In the genomic region with DNA sequence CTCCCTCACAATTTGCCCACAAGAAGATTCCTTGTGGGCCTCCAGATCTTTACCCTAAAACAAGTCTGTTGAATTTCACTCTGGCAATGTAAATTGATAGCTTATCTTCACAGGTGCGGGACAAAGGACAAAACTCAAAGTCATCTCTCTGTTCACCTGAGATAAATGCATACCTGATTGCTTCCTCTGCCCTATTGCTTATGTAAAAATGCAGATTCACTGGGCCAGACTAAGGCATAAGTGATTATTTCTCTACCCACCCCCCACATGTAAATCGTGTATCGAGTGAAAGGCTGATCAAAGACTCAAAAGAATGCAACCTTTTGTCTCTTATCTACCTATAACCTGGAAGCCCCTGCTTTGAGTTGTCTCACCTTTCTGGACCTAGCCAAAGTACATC, we compare ENCODE assay signal across 15 cellular contexts.
DNase-seq lines count a peak whose midpoint lies in the region; ATAC-seq and TF ChIP-seq lines count a peak whose summit lies in the region.
"Had no signal": no experiment of that assay in that cellular context is flagged by ENCODE, and none has a peak within 500 bp of the region (broad histone marks: within the 10 kb centered on the region; RNA-seq: fewer than 3 reads in every experiment).

No MANE protein-coding gene starts in this region.

- CTCF ChIA-PET in WTC11 (lab: Charles Lee) = interaction anchor here (1.0 kb wide), 2 partner anchors 9 to 13 kb away, joined by 4 to 5 read pairs; no protein-coding TSS in a partner anchor

- H2AFZ ChIP-seq in GM23338 = no peak overlapping the region
- H2AFZ ChIP-seq: GM23248 had no signal

- H3K4me3 Mint-ChIP-seq in GM23338 (no peak overlapping the region), WTC11 (0 out of 2 replicates have a peak overlapping the region, but pooled peaks have one; percentile 6)
- H3K4me3 Mint-ChIP-seq: CD4-positive, alpha-beta memory T cell; IgD-negative memory B cell had no signal

- peaks cover 5% of the 10 kb centered on the region; the same call in 2 of the 3 replicates for H3K36me3 Mint-ChIP-seq in GM23338 (ENCODE audit: low read depth)
- H3K36me3 Mint-ChIP-seq in WTC11 = no peaks in the 10 kb centered on the region

- no peaks in the 10 kb centered on the region for H3K79me2 ChIP-seq in GM23338 (replicated peaks; ENCODE audit: insufficient read depth)

- H3K27ac ChIP-seq in GM23338 (ENCODE audit: low read depth) (peak overlapping the region; percentile 95), right lobe of liver (no peak overlapping the region)
- H3K27ac ChIP-seq: A549, C4-2B, GM23248 had no signal

- no peaks in the 10 kb centered on the region; the same call in 1 of the 2 replicates for H3F3A ChIP-seq in GM23338 (replicated peaks; ENCODE audit: low read depth)

- H4K20me1 ChIP-seq in GM23338 (replicated peaks; ENCODE audit: insufficient read depth) = no peaks in the 10 kb centered on the region

- DNase-seq in GM23338 (ENCODE audit: low spot score) (peak; percentile 32), WTC11 (ENCODE audit: low spot score) (no peak), iPS DF 19.7 (ENCODE audit: low read depth, low spot score) (peak; percentile 5), T-helper 1 cell (no peak), right lobe of liver (no peak)
- DNase-seq: BE2C; CD4-positive, alpha-beta memory T cell; DND-41; GDM1; GM23248 had no signal

- H3K4me2 ChIP-seq in GM23338 = peak overlapping the region; percentile 21; the same call in 1 of the 2 replicates
- H3K4me2 ChIP-seq: A549 had no signal

- H3K4me1 Mint-ChIP-seq in GM23338 (peaks cover 65% of the 10 kb centered on the region), WTC11 (peaks cover 75% of the 10 kb centered on the region)

- TF ChIP-seq POLR2A in right lobe of liver (IDR thresholded peaks at IDR 0.05) = no peak

- H3K4me3 ChIP-seq in GM23338 = no peak overlapping the region
- no peak overlapping the region for H3K4me3 ChIP-seq in right lobe of liver
- H3K4me3 ChIP-seq: A549, GM23248, HAP-1 had no signal

- no peaks in the 10 kb centered on the region for H3K9me3 ChIP-seq in right lobe of liver
- H3K9me3 ChIP-seq: A549, BE2C, HAP-1 had no signal

- TF ChIP-seq CTCF in GM23338 (conservative IDR thresholded peaks at IDR 0.05; ENCODE audit: low read depth in 2 of 2) (no peak), WTC11 (IDR thresholded peaks at IDR 0.05) (no peak), right lobe of liver (IDR thresholded peaks at IDR 0.05) (no peak)

- H3K4me1 ChIP-seq in GM23338 (ENCODE audit: insufficient read depth) = peaks cover 49% of the 10 kb centered on the region
- no peaks in the 10 kb centered on the region for H3K4me1 ChIP-seq in right lobe of liver
- H3K4me1 ChIP-seq: A549, BE2C, HAP-1 had no signal

- no peaks in the 10 kb centered on the region for H3K27me3 ChIP-seq in GM23338 (ENCODE audit: insufficient read depth)
- H3K27me3 ChIP-seq in right lobe of liver = no peaks in the 10 kb centered on the region
- H3K27me3 ChIP-seq: BE2C had no signal

- ATAC-seq in GM23338 = no peak
- ATAC-seq in WTC11 = no peak
- ATAC-seq in GM21576 (IDR thresholded peaks at IDR 0.05; ENCODE audit: unreplicated experiment) = no peak
- no peak for ATAC-seq in right lobe of liver
- ATAC-seq: A549 had no signal

- intact Hi-C loops in right lobe of liver (cut with DNase I) = no loop called here

- POLR2A ChIA-PET in WTC11 (lab: Charles Lee) = no interaction called here

- H3K36me3 ChIP-seq in GM23338 (ENCODE audit: insufficient read depth) = no peaks in the 10 kb centered on the region
- no peaks in the 10 kb centered on the region for H3K36me3 ChIP-seq in right lobe of liver
- H3K36me3 ChIP-seq: BE2C, HAP-1 had no signal

- no peaks in the 10 kb centered on the region for H3K9me2 ChIP-seq in GM23338 (ENCODE audit: insufficient read depth)

- H3K27ac Mint-ChIP-seq in GM23338 = peak overlapping the region; percentile 88
- H3K27ac Mint-ChIP-seq in WTC11 = peak overlapping the region; percentile 93
- H3K27ac Mint-ChIP-seq: IgD-negative memory B cell had no signal

- 62% methylated on average over 3 of the region's 3 CpGs for WGBS in right lobe of liver (ENCODE audit: insufficient coverage, low coverage, low lambda C conversion rate, missing lambda C conversion rate)

- H3K9me3 Mint-ChIP-seq in GM23338 (no peaks in the 10 kb centered on the region), WTC11 (no peaks in the 10 kb centered on the region)
- H3K9me3 Mint-ChIP-seq: CD4-positive, alpha-beta memory T cell; IgD-negative memory B cell had no signal

- H3K27me3 Mint-ChIP-seq in GM23338 (ENCODE audit: insufficient read depth, low read depth, poor library complexity) = peaks cover 2% of the 10 kb centered on the region
- no peaks in the 10 kb centered on the region for H3K27me3 Mint-ChIP-seq in WTC11 (ENCODE audit: low read depth)
- H3K27me3 Mint-ChIP-seq: CD4-positive, alpha-beta memory T cell; IgD-negative memory B cell had no signal

TF ChIP-seq in GM23338, 12 proteins besides CTCF, POLR2A, EP300 and RAD21:
- TF ChIP-seq NANOG (IDR thresholded peaks at IDR 0.05; ENCODE audit: borderline replicate concordance) (peak; percentile 65; the same call in 1 of the 2 replicates), EZH2phosphoT487 (IDR thresholded peaks at IDR 0.05; ENCODE audit: unreplicated experiment) (no peak)
TF ChIP-seq in GM23338: peak in this region for 1.

TF ChIP-seq in WTC11, 78 proteins besides CTCF, POLR2A, EP300 and RAD21:
- no peak for TF ChIP-seq ESRRA (CRISPR knock-in tag; IDR thresholded peaks at IDR 0.05; ENCODE audit: borderline replicate concordance)
- TF ChIP-seq RELA (CRISPR knock-in tag; IDR thresholded peaks at IDR 0.05; ENCODE audit: borderline replicate concordance) = no peak
- TF ChIP-seq, protein P1, sequence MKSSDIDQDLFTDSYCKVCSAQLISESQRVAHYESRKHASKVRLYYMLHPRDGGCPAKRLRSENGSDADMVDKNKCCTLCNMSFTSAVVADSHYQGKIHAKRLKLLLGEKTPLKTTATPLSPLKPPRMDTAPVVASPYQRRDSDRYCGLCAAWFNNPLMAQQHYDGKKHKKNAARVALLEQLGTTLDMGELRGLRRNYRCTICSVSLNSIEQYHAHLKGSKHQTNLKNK (CRISPR knock-in tag; IDR thresholded peaks at IDR 0.05) = no peak
- no peak for TF ChIP-seq TP53 (CRISPR knock-in tag; IDR thresholded peaks at IDR 0.05)

Comparison
In these comparisons a context has a peak if more than half of its experiments do, and no peak if none do; other contexts are left out.
1. DNase-seq: peak in GM23338 (single experiment) and iPS DF 19.7 (single experiment); none in WTC11 (single experiment), T-helper 1 cell (0 of 5) and right lobe of liver (0 of 3).